ENCODE assay signal across 6 cellular contexts in genomic region chr6:30687659-30688431, GRCh38. TPM values are rescaled to one million over a fixed set of nuclear protein-coding genes. Genes with fewer than 3 reads are reported as not detected.
DNase-seq lines count a peak whose midpoint lies in the region; ATAC-seq and TF ChIP-seq lines count a peak whose summit lies in the region.

No MANE protein-coding gene starts in this region.

- POLR2A ChIA-PET in CD4-positive, alpha-beta T cell (lab: Charles Lee), result interaction anchor here (1.2 to 5.2 kb wide), 4 partner anchors 9 to 72 kb away, joined by 4 to 44 read pairs (median 16); partner anchors contain the start of genes MDC1 and TUBB

- H3K27me3 Mint-ChIP-seq in CD4-positive, alpha-beta T cell, result no peaks in the 10 kb centered on the region

- peak overlapping the region; percentile 94 for H3K27ac Mint-ChIP-seq in CD4-positive, alpha-beta T cell

- no peak for TF ChIP-seq EP300 in transverse colon (IDR thresholded peaks at IDR 0.05; ENCODE audit: low read depth)

- no peaks in the 10 kb centered on the region for H3K9me3 Mint-ChIP-seq in CD4-positive, alpha-beta T cell

- H3K36me3 Mint-ChIP-seq in CD4-positive, alpha-beta T cell (ENCODE audit: low read depth), result peaks cover 34% of the 10 kb centered on the region

- peaks cover 49% of the 10 kb centered on the region for H3K4me1 Mint-ChIP-seq in CD4-positive, alpha-beta T cell (ENCODE audit: low read depth)

- H3K27me3 ChIP-seq in CD4-positive, alpha-beta T cell (ENCODE audit: control insufficient read depth, insufficient read depth, low read length), result no peaks in the 10 kb centered on the region
- H3K27me3 ChIP-seq in Peyer's patch (no peaks in the 10 kb centered on the region), right atrium auricular region (no peaks in the 10 kb centered on the region), transverse colon (no peaks in the 10 kb centered on the region)

- H3K4me3 ChIP-seq in Peyer's patch (peak overlapping the region; percentile 72 to 78 (median 74)), right atrium auricular region (peak overlapping the region; percentile 83 to 90), transverse colon (peak overlapping the region; percentile 63 to 81 (median 68))

- 22% methylated on average over 18 of the region's 22 CpGs; no CpG with 5 or more reads in 1 of the 2 donors for WGBS in transverse colon (ENCODE audit: low coverage in 1 of 2), 2 donors

- CTCF ChIA-PET in CD4-positive, alpha-beta T cell (lab: Charles Lee), result interaction anchor here (0.9 to 6.1 kb wide), 4 partner anchors 9 to 43 kb away, joined by 3 to 49 read pairs (median 16); partner anchors contain the start of genes DHX16 and MDC1

- H3K9me3 ChIP-seq in CD4-positive, alpha-beta T cell (ENCODE audit: control insufficient read depth, low read length), result no peaks in the 10 kb centered on the region
- H3K9me3 ChIP-seq in Peyer's patch (no peaks in the 10 kb centered on the region), right atrium auricular region (no peaks in the 10 kb centered on the region), transverse colon (no peaks in the 10 kb centered on the region)

- no peak for DNase-seq in CD4-positive, alpha-beta T cell
- DNase-seq in Peyer's patch (no peak), right atrium auricular region (ENCODE audit: low spot score) (no peak), transverse colon (no peak), GDM1 (lab: John Stamatoyannopoulos, UW) (no peak)

- ATAC-seq in CD4-positive, alpha-beta T cell (ENCODE audit: poor library complexity), result no peak
- no peak for ATAC-seq in HG03039 (IDR thresholded peaks at IDR 0.05; ENCODE audit: unreplicated experiment)

- TF ChIP-seq CTCF in CD4-positive, alpha-beta T cell (IDR thresholded peaks at IDR 0.05), result no peak
- TF ChIP-seq CTCF in Peyer's patch (IDR thresholded peaks at IDR 0.05) (no peak), right atrium auricular region (IDR thresholded peaks at IDR 0.05) (peak in 1 of 2 donors; percentile 60), transverse colon (IDR thresholded peaks at IDR 0.05) (no peak)

- no peak for TF ChIP-seq POLR2A in Peyer's patch (IDR thresholded peaks at IDR 0.05)
- TF ChIP-seq POLR2A in transverse colon (IDR thresholded peaks at IDR 0.05), result no peak

- peak overlapping the region; percentile 98 for H3K4me3 Mint-ChIP-seq in CD4-positive, alpha-beta T cell

- H3K4me1 ChIP-seq in Peyer's patch, result peaks cover 0 to 48% (median 26%) of the 10 kb centered on the region in 4 donors
- H3K4me1 ChIP-seq in right atrium auricular region, result peaks cover 0 to 72% of the 10 kb centered on the region in 2 donors
- peaks cover 6 to 73% (median 33%) of the 10 kb centered on the region in 4 donors for H3K4me1 ChIP-seq in transverse colon

- H3K27ac ChIP-seq in CD4-positive, alpha-beta T cell (ENCODE audit: low read depth, low read length), result peak overlapping the region; percentile 98
- H3K27ac ChIP-seq in Peyer's patch, result peak overlapping the region; percentile 86 to 98 (median 94)
- H3K27ac ChIP-seq in right atrium auricular region, result peak overlapping the region; percentile 99
- peak overlapping the region; percentile 93 to 99 (median 96) for H3K27ac ChIP-seq in transverse colon

- in situ Hi-C loops in transverse colon (cut with MboI; ENCODE audit: low pct_ligation_motif_present in 1 of 4, low pct_unique_long_range_greater_than_20kb in 1 of 4, low sequenced_read_pairs in 3 of 4), result no loop called here

- intact Hi-C loops in CD4-positive, alpha-beta T cell (cut with DNase I, micrococcal nuclease), result loop anchor here in 1 of 2 experiments (1.0 kb wide), 1 partner anchor 29 kb away; the partner anchor contains the start of gene MDC1
- intact Hi-C loops in transverse colon (cut with DNase I; ENCODE audit: low total_unique reads), result loop anchor here (2.0 to 5.0 kb wide), 2 partner anchors 29 to 71 kb away; partner anchors contain the start of genes MDC1, MRPS18B and PPP1R10

- H3K36me3 ChIP-seq in Peyer's patch (no peaks in the 10 kb centered on the region), right atrium auricular region (peaks cover 10% of the 10 kb centered on the region), transverse colon (no peaks in the 10 kb centered on the region)

RNA-seq across cellular contexts. Expression of gene PPP1R18, which starts 1.4 kb away (rescaled TPM):
- 10 to 100 TPM; 30.9 to 31.6 TPM for total RNA-seq in CD4-positive, alpha-beta T cell
- total RNA-seq in Peyer's patch (10 to 100 TPM in 2 of 4 donors, 1 to 10 TPM in 2; 4.7 to 52.8 (median 9.0) TPM), right atrium auricular region (10 to 100 TPM; 17.5 to 33.2 TPM), transverse colon (10 to 100 TPM; 11.5 to 46.0 (median 14.9) TPM)

RNA-seq across cellular contexts. Expression of gene NRM, which starts 2.9 kb away (rescaled TPM):
- total RNA-seq in CD4-positive, alpha-beta T cell, result 1 to 10 TPM; 3.8 to 4.4 TPM
- total RNA-seq in Peyer's patch (1 to 10 TPM in 2 of 4 donors, not detected in 2; 2.0 to 2.7 TPM), right atrium auricular region (1 to 10 TPM; 2.2 to 4.2 TPM), transverse colon (10 to 100 TPM in 1 of 4 donors, 1 to 10 TPM in 2, not detected in 1; 2.7 to 13.8 (median 2.7) TPM)

RNA-seq across cellular contexts. Expression of gene DHX16, which starts 15.0 kb away (rescaled TPM):
- total RNA-seq in CD4-positive, alpha-beta T cell, result 10 to 100 TPM; 15.9 to 16.1 TPM
- total RNA-seq in Peyer's patch, result 10 to 100 TPM; 39.6 to 68.1 (median 58.2) TPM
- 10 to 100 TPM; 13.7 to 23.6 TPM for total RNA-seq in right atrium auricular region
- 100 to 1,000 TPM in 1 of 4 donors, 10 to 100 TPM in 3; 37.8 to 144 (median 41.3) TPM for total RNA-seq in transverse colon

RNA-seq across cellular contexts. Expression of gene MDC1, which starts 29.2 kb away (rescaled TPM):
- total RNA-seq in CD4-positive, alpha-beta T cell, result 10 to 100 TPM; 50.5 to 56.8 TPM
- total RNA-seq in Peyer's patch, result 10 to 100 TPM in 3 of 4 donors, 1 to 10 TPM in 1; 7.5 to 51.2 (median 19.4) TPM
- total RNA-seq in right atrium auricular region, result 10 to 100 TPM in 1 of 2 donors, 1 to 10 TPM in 1; 6.7 to 12.3 TPM
- 10 to 100 TPM in 2 of 4 donors, 1 to 10 TPM in 2; 3.1 to 13.5 (median 9.7) TPM for total RNA-seq in transverse colon

RNA-seq across cellular contexts. Expression of gene TUBB, which starts 32.3 kb away (rescaled TPM):
- 10 to 100 TPM; 76.0 to 78.4 TPM for total RNA-seq in CD4-positive, alpha-beta T cell
- total RNA-seq in Peyer's patch, result 100 to 1,000 TPM in 1 of 4 donors, 10 to 100 TPM in 3; 69.9 to 188 (median 95.6) TPM
- total RNA-seq in right atrium auricular region, result 100 to 1,000 TPM; 121 to 236 TPM
- total RNA-seq in transverse colon, result 100 to 1,000 TPM in 3 of 4 donors, 10 to 100 TPM in 1; 77.1 to 128 (median 106) TPM
